Comparison of ENCODE assay signal across 8 cellular contexts in genomic region chr3:13229291-13229949, GRCh38.
A peak's percentile ranks its signal among the peaks of the same experiment; 100 is the strongest.
DNase-seq lines count a peak whose midpoint lies in the region; ATAC-seq and TF ChIP-seq lines count a peak whose summit lies in the region.

No MANE protein-coding gene starts in this region.

- H3K27ac ChIP-seq in left lung (no peak overlapping the region), aorta (ENCODE audit: low read depth in 1 of 2, low read length in 2 of 2) (no peak overlapping the region)

- peak in 1 of 2 donors; percentile 17 for TF ChIP-seq CTCF in left lung (IDR thresholded peaks at IDR 0.05)

- H3K9me3 ChIP-seq in left lung, result no peaks in the 10 kb centered on the region
- H3K9me3 ChIP-seq in aorta (ENCODE audit: control insufficient read depth, low read length), result no peaks in the 10 kb centered on the region

- H3K36me3 ChIP-seq in left lung, result no peaks in the 10 kb centered on the region
- H3K36me3 ChIP-seq in aorta (ENCODE audit: control insufficient read depth in 1 of 2, insufficient read depth in 2 of 2, low read length in 1 of 2), result no peaks in the 10 kb centered on the region

- ATAC-seq in HG03354 (IDR thresholded peaks at IDR 0.05; ENCODE audit: poor library complexity, severe bottlenecking, unreplicated experiment), result peak; percentile 62
- ATAC-seq in left lung, result peak; percentile 66
- no peak for ATAC-seq in HG03097 (IDR thresholded peaks at IDR 0.05; ENCODE audit: low FRiP score, unreplicated experiment)
- no peak for ATAC-seq in HG03139 (IDR thresholded peaks at IDR 0.05; ENCODE audit: unreplicated experiment)
- no peak for ATAC-seq in aorta (ENCODE audit: low FRiP score)
- no peak for ATAC-seq in GM21825 (IDR thresholded peaks at IDR 0.05; ENCODE audit: unreplicated experiment)

- H3K4me3 ChIP-seq in left lung, result no peak overlapping the region
- H3K4me3 ChIP-seq in aorta (ENCODE audit: low read length in 2 of 2), result no peak overlapping the region

- WGBS in aorta, 2 donors, result 47 to 52% methylated on average over 8 of the region's 8 CpGs

- intact Hi-C loops in left lung (cut with DNase I), result no loop called here
- intact Hi-C loops in aorta (cut with DNase I), result no loop called here

- in situ Hi-C loops in G401 (cut with HindIII; ENCODE audit: low sequenced_read_pairs), result no loop called here

- peaks cover 0 to 26% of the 10 kb centered on the region in 2 donors for H3K27me3 ChIP-seq in left lung
- no peaks in the 10 kb centered on the region for H3K27me3 ChIP-seq in aorta (ENCODE audit: control insufficient read depth in 1 of 2, insufficient read depth in 2 of 2, low read length in 1 of 2)

- peak; percentile 30 for DNase-seq in G401 (ENCODE audit: low spot score)
- DNase-seq in SKM-1 treated with dmso at 0.1 percent for 144 hours (lab: John Stamatoyannopoulos, UW; ENCODE audit: unreplicated experiment), result peak; percentile 53
- DNase-seq in left lung, result peak in 1 of 2 donors; percentile 14
- DNase-seq in aorta, result no peak

- H3K4me1 ChIP-seq in left lung, result no peaks in the 10 kb centered on the region
- H3K4me1 ChIP-seq in aorta (ENCODE audit: control insufficient read depth in 1 of 2, insufficient read depth in 2 of 2, low read length in 2 of 2), result no peaks in the 10 kb centered on the region

Comparison
In these comparisons a context has a peak if more than half of its experiments do, and no peak if none do; other contexts are left out.
1. DNase-seq: peak in G401 (single experiment) and SKM-1 treated with dmso at 0.1 percent for 144 hours (single experiment); none in aorta (0 of 2).
2. ATAC-seq: peak in HG03354 (single experiment) and left lung (single experiment); none in HG03097 (single experiment), HG03139 (single experiment), aorta (single experiment) and GM21825 (single experiment).